Comparison of ENCODE assay signal across 13 cellular contexts in genomic region chr19:4053423-4054324, GRCh38. TPM values are rescaled to one million over a fixed set of nuclear protein-coding genes. Genes with fewer than 3 reads are reported as not detected.
DNase-seq lines count a peak whose midpoint lies in the region; ATAC-seq and TF ChIP-seq lines count a peak whose summit lies in the region.
"Had no signal": no experiment of that assay in that cellular context is flagged by ENCODE, and none has a peak within 500 bp of the region (broad histone marks: within the 10 kb centered on the region; RNA-seq: fewer than 3 reads in every experiment).

No MANE protein-coding gene starts in this region.

- TF ChIP-seq CTCF in breast epithelium (IDR thresholded peaks at IDR 0.05): no peak
- TF ChIP-seq CTCF in transverse colon (IDR thresholded peaks at IDR 0.05): no peak

- no peaks in the 10 kb centered on the region for H3K27me3 ChIP-seq in breast epithelium
- no peaks in the 10 kb centered on the region for H3K27me3 ChIP-seq in transverse colon
- H3K27me3 ChIP-seq: body of pancreas had no signal

- in situ Hi-C loops in transverse colon (cut with MboI; ENCODE audit: low pct_ligation_motif_present in 1 of 4, low pct_unique_long_range_greater_than_20kb in 1 of 4, low sequenced_read_pairs in 3 of 4): no loop called here

- H3K27ac ChIP-seq in breast epithelium: peak overlapping the region in 1 of 2 donors; percentile 94
- peak overlapping the region; percentile 85 to 100 (median 95) for H3K27ac ChIP-seq in transverse colon

- no peaks in the 10 kb centered on the region for H3K9me3 Mint-ChIP-seq in memory B cell

- peaks cover 27% of the 10 kb centered on the region for H3K4me1 Mint-ChIP-seq in memory B cell

- no peaks in the 10 kb centered on the region for H3K27me3 Mint-ChIP-seq in memory B cell

- DNase-seq in Right ventricle myocardium inferior (ENCODE audit: missing footprints) (peak; percentile 51), cardiac septum (ENCODE audit: low spot score) (no peak), breast epithelium (ENCODE audit: low spot score in 2 of 2) (no peak), memory B cell (ENCODE audit: low spot score in 2 of 2) (no peak), transverse colon (peak; percentile 70), NCI-H1092 treated with DMSO at 0.1 percent for 48 hours (lab: John Stamatoyannopoulos, UW) (no peak), NCI-H526 treated with DMSO at 0.1 percent for 48 hours (lab: John Stamatoyannopoulos, UW) (no peak)
- DNase-seq: activated T-cell treated with anti-CD3 and anti-CD28 coated beads for 4 hours; RPMI8226; stimulated activated CD4-positive, alpha-beta T cell treated with anti-CD3 and anti-CD28 coated beads, Interleukin-1b, Interleukin-23, amount 100 ng/mL, for 48 hours; stimulated activated naive CD8-positive, alpha-beta T cell treated with anti-CD3 and anti-CD28 coated beads, Interleukin-15, Interleukin-2, amounts not matched to agents 100 U/mL and 50 U/mL, for 24 hours had no signal

- TF ChIP-seq EP300 in transverse colon (IDR thresholded peaks at IDR 0.05; ENCODE audit: low read depth): no peak

- peak overlapping the region; percentile 81 for H3K27ac Mint-ChIP-seq in memory B cell

- peak overlapping the region in 2 of 3 donors; percentile 26 to 56 for H3K4me3 ChIP-seq in breast epithelium
- H3K4me3 ChIP-seq in transverse colon: peak overlapping the region in 1 of 4 donors; percentile 16
- H3K4me3 ChIP-seq: body of pancreas had no signal

- TF ChIP-seq POLR2A in breast epithelium (IDR thresholded peaks at IDR 0.05): no peak
- TF ChIP-seq POLR2A in transverse colon (IDR thresholded peaks at IDR 0.05): no peak

- H3K4me3 Mint-ChIP-seq in memory B cell: peak overlapping the region; percentile 70

- WGBS in transverse colon (ENCODE audit: low coverage in 1 of 2), 2 donors: 70% methylated on average over 66 of the region's 82 CpGs; no CpG with 5 or more reads in 1 of the 2 donors

- ATAC-seq in Right ventricle myocardium inferior: no peak
- no peak for ATAC-seq in memory B cell (ENCODE audit: low read depth)
- ATAC-seq in GM21526 (IDR thresholded peaks at IDR 0.05; ENCODE audit: low FRiP score, unreplicated experiment): no peak
- ATAC-seq: stimulated activated naive CD8-positive, alpha-beta T cell treated with anti-CD3 and anti-CD28 coated beads, Interleukin-15, Interleukin-2, amounts not matched to agents 100 U/mL and 50 U/mL, for 24 hours had no signal

- H3K36me3 Mint-ChIP-seq in memory B cell: peaks cover 31% of the 10 kb centered on the region

- H3K9me3 ChIP-seq in breast epithelium: no peaks in the 10 kb centered on the region
- no peaks in the 10 kb centered on the region for H3K9me3 ChIP-seq in transverse colon
- H3K9me3 ChIP-seq: body of pancreas had no signal

- H3K4me1 ChIP-seq in breast epithelium (peaks cover 18 to 21% of the 10 kb centered on the region in 2 donors), transverse colon (peaks cover 49 to 78% (median 67%) of the 10 kb centered on the region in 4 donors)

- intact Hi-C loops in Right ventricle myocardium inferior (cut with DNase I) (no loop called here), cardiac septum (cut with DNase I) (no loop called here), breast epithelium (cut with DNase I; ENCODE audit: low total_unique reads) (no loop called here), transverse colon (cut with DNase I; ENCODE audit: low total_unique reads) (no loop called here)

- H3K36me3 ChIP-seq in breast epithelium (peaks cover 9% of the 10 kb centered on the region), transverse colon (peaks cover 0 to 16% (median 8%) of the 10 kb centered on the region in 4 donors)

RNA-seq across cellular contexts. Expression of gene ZBTB7A, which starts 13.0 kb away (rescaled TPM):
- 30.8 TPM for total RNA-seq in Right ventricle myocardium inferior
- total RNA-seq in cardiac septum: 29.9 TPM
- 10 to 100 TPM; 29.0 to 38.7 (median 29.8) TPM for total RNA-seq in breast epithelium
- total RNA-seq in transverse colon: 100 to 1,000 TPM; 101 to 224 (median 141) TPM

RNA-seq across cellular contexts. Expression of gene PIAS4, which starts 46.1 kb away (rescaled TPM):
- 16.1 TPM for total RNA-seq in Right ventricle myocardium inferior
- 18.4 TPM for total RNA-seq in cardiac septum
- total RNA-seq in breast epithelium: 10 to 100 TPM in 2 of 3 donors, 1 to 10 TPM in 1; 9.4 to 17.0 (median 15.7) TPM
- total RNA-seq in transverse colon: 100 to 1,000 TPM in 1 of 4 donors, 10 to 100 TPM in 3; 15.5 to 110 (median 23.0) TPM

Comparison
In these comparisons a context has a peak if more than half of its experiments do, and no peak if none do; other contexts are left out.
1. DNase-seq: peak in Right ventricle myocardium inferior (single experiment) and transverse colon (single experiment); none in cardiac septum (single experiment), breast epithelium (0 of 2), memory B cell (0 of 2), NCI-H1092 treated with DMSO at 0.1 percent for 48 hours (single experiment) and NCI-H526 treated with DMSO at 0.1 percent for 48 hours (single experiment).